ENCODE assay signal across 23 cellular contexts in genomic region chr4:79048878-79049277, GRCh38.
"Had no signal": no experiment of that assay in that cellular context is flagged by ENCODE, and none has a peak within 500 bp of the region (broad histone marks: within the 10 kb centered on the region; RNA-seq: fewer than 3 reads in every experiment).

No MANE protein-coding gene starts in this region.

- FAIRE-seq: astrocyte had no signal

- H3K4me1 Mint-ChIP-seq: activated CD4-positive, alpha-beta memory T cell treated with anti-CD3 and anti-CD28 coated beads, Interleukin-2, amount 10 ng/mL, durations not matched to agents 7 days and 5 days; activated CD4-positive, alpha-beta T cell treated with anti-CD3 and anti-CD28 coated beads for 36 hours; activated T-helper 17 cell treated with anti-CD3 and anti-CD28 coated beads, Interleukin-2, amount 50 U/mL, for 72 hours; T-helper 17 cell had no signal

- DNase-seq: activated CD4-positive, alpha-beta memory T cell treated with anti-CD3 and anti-CD28 coated beads, Interleukin-2, amount 10 ng/mL, durations not matched to agents 7 days and 5 days; activated CD4-positive, alpha-beta T cell treated with anti-CD3 and anti-CD28 coated beads for 36 hours; activated CD4-positive, alpha-beta T cell treated with anti-CD3 and anti-CD28 coated beads, Interleukin-2, amount 50 U/mL, for 1 hour; activated gamma-delta T cell; activated naive CD4-positive, alpha-beta T cell treated with anti-CD3 and anti-CD28 coated beads for 36 hours; activated T-cell treated with anti-CD3 and anti-CD28 coated beads for 4 hours; activated T-cell treated with anti-CD3 and anti-CD28 coated beads, Interleukin-2, amount 50 U/mL, for 48 hours; amygdala; brain microvascular endothelial cell; KG1; NCI-H1105; NCI-H1436; NCI-H187 treated with DMSO at 0.1 percent for 48 hours; NCI-H2081 treated with DMSO at 0.1 percent for 48 hours; NCI-H524 treated with DMSO at 0.1 percent for 48 hours; PC-9; SIG-M5; T-helper 17 cell; T-helper 9 cell; WERI-Rb-1 had no signal

- H3K27me3 Mint-ChIP-seq: activated naive CD8-positive, alpha-beta T cell had no signal

- ATAC-seq: activated CD4-positive, alpha-beta T cell treated with anti-CD3 and anti-CD28 coated beads for 36 hours; activated T-helper 17 cell treated with anti-CD3 and anti-CD28 coated beads, Interleukin-2, amount 50 U/mL, for 72 hours; T-helper 17 cell had no signal

- H3K9me3 Mint-ChIP-seq: activated CD4-positive, alpha-beta memory T cell treated with anti-CD3 and anti-CD28 coated beads, Interleukin-2, amount 10 ng/mL, durations not matched to agents 7 days and 5 days; activated naive CD4-positive, alpha-beta T cell treated with anti-CD3 and anti-CD28 coated beads for 36 hours; activated T-helper 17 cell treated with anti-CD3 and anti-CD28 coated beads, Interleukin-2, amount 50 U/mL, for 72 hours had no signal

- H3K4me3 Mint-ChIP-seq: activated CD4-positive, alpha-beta memory T cell treated with anti-CD3 and anti-CD28 coated beads, Interleukin-2, amount 10 ng/mL, durations not matched to agents 7 days and 5 days; activated CD4-positive, alpha-beta T cell treated with anti-CD3 and anti-CD28 coated beads for 36 hours; activated naive CD4-positive, alpha-beta T cell treated with anti-CD3 and anti-CD28 coated beads for 36 hours; activated naive CD8-positive, alpha-beta T cell; activated T-helper 17 cell treated with anti-CD3 and anti-CD28 coated beads, Interleukin-2, amount 50 U/mL, for 72 hours; T-helper 17 cell had no signal

- H3K36me3 Mint-ChIP-seq: activated naive CD8-positive, alpha-beta T cell had no signal

- H3K27ac Mint-ChIP-seq: activated CD4-positive, alpha-beta memory T cell treated with anti-CD3 and anti-CD28 coated beads, Interleukin-2, amount 10 ng/mL, durations not matched to agents 7 days and 5 days; activated CD4-positive, alpha-beta T cell treated with anti-CD3 and anti-CD28 coated beads for 36 hours; activated naive CD4-positive, alpha-beta T cell treated with anti-CD3 and anti-CD28 coated beads for 36 hours; activated naive CD8-positive, alpha-beta T cell; activated T-helper 17 cell treated with anti-CD3 and anti-CD28 coated beads, Interleukin-2, amount 50 U/mL, for 72 hours; T-helper 17 cell had no signal
